In genomic region chr2:105969552-105969951, GRCh38 we compare ENCODE assay signal across 11 cellular contexts.
DNase-seq lines count a peak whose midpoint lies in the region; ATAC-seq and TF ChIP-seq lines count a peak whose summit lies in the region.
"Had no signal": no experiment of that assay in that cellular context is flagged by ENCODE, and none has a peak within 500 bp of the region (broad histone marks: within the 10 kb centered on the region; RNA-seq: fewer than 3 reads in every experiment).

No MANE protein-coding gene starts in this region.

- no peaks in the 10 kb centered on the region for H3K9me2 ChIP-seq in PC-9 (ENCODE audit: insufficient read depth)

- H3K4me3 ChIP-seq in GM12875 (ENCODE audit: low read depth, low read length), result no peak overlapping the region
- H3K4me3 ChIP-seq in PC-9, result no peak overlapping the region
- no peak overlapping the region for H3K4me3 ChIP-seq in fibroblast of mammary gland (ENCODE audit: control insufficient read depth, low read depth, low read length)

- no peaks in the 10 kb centered on the region for H4K20me1 ChIP-seq in PC-9 (ENCODE audit: insufficient read depth)

- CTCF ChIA-PET in PC-9 (lab: Charles Lee), result no interaction called here

- TF ChIP-seq CTCF in GM12875 (IDR thresholded peaks at IDR 0.05; ENCODE audit: borderline replicate concordance, insufficient read depth, low read depth, low read length) (peak; percentile 50; the same call in 1 of the 2 replicates), PC-9 (conservative IDR thresholded peaks at IDR 0.05) (peak; percentile 53), fibroblast of mammary gland (conservative IDR thresholded peaks at IDR 0.05; ENCODE audit: control insufficient read depth, insufficient read depth, low read depth, low read length) (peak; percentile 40), GM13976 (IDR thresholded peaks at IDR 0.05; ENCODE audit: borderline replicate concordance, control extremely low read depth, extremely low read depth, insufficient read depth, missing control alignments) (no peak)

- H3K79me2 ChIP-seq in PC-9 (ENCODE audit: low read depth), result no peaks in the 10 kb centered on the region
- H3K79me2 ChIP-seq: parathyroid adenoma had no signal

- H3K9me3 ChIP-seq in PC-9 (ENCODE audit: insufficient read depth, low read depth), result no peaks in the 10 kb centered on the region

- H3K4me2 ChIP-seq in PC-9, result no peak overlapping the region

- peaks cover 21% of the 10 kb centered on the region for H3K27me3 ChIP-seq in PC-9 (ENCODE audit: insufficient read depth, low read depth)

- no peaks in the 10 kb centered on the region for H3K36me3 ChIP-seq in PC-9 (ENCODE audit: low read depth)

- intact Hi-C loops in PC-9 (cut with micrococcal nuclease; ENCODE audit: unreplicated experiment), result loop anchor here (5.0 kb wide), 1 partner anchor 392 kb away; no protein-coding TSS in a partner anchor

- in situ Hi-C loops in GM13976 (cut with MboI; ENCODE audit: low sequenced_read_pairs, unreplicated experiment), result loop anchor here (25.0 kb wide), 1 partner anchor 382 kb away; no protein-coding TSS in a partner anchor

- H3K4me1 ChIP-seq in PC-9 (replicated peaks; ENCODE audit: insufficient read depth), result no peaks in the 10 kb centered on the region
- H3K4me1 ChIP-seq: parathyroid adenoma had no signal

- BruUV-seq in PC-9 (replicated peaks; lab: Mats Ljungman, UMichigan), result no TSS peak

- H3K27ac ChIP-seq in PC-9, result no peak overlapping the region
- H3K27ac ChIP-seq: parathyroid adenoma had no signal

- no peaks in the 10 kb centered on the region for H3F3A ChIP-seq in PC-9 (ENCODE audit: insufficient read depth, low read depth)

- ATAC-seq in GM21619 (IDR thresholded peaks at IDR 0.05; ENCODE audit: unreplicated experiment), result no peak
- ATAC-seq: stimulated activated memory B cell treated with anti-CD40 and anti-IgM and Interleukin-4, amounts not matched to agents 10 μg/mL and 1 μg/mL and 100 μg/mL, for 72 hours had no signal

- no peak overlapping the region for H2AFZ ChIP-seq in PC-9
- H2AFZ ChIP-seq: parathyroid adenoma had no signal

- POLR2A ChIA-PET in PC-9 (lab: Charles Lee; ENCODE audit: unreplicated experiment), result no interaction called here

- peak; percentile 76 for DNase-seq in DMS53 (lab: John Stamatoyannopoulos, UW)
- DNase-seq in PC-9, result peak in 1 of 2 experiments; percentile 25
- DNase-seq in fibroblast of mammary gland (ENCODE audit: low read depth), result peak; percentile 7
- DNase-seq in OCI-M2 (lab: John Stamatoyannopoulos, UW; ENCODE audit: unreplicated experiment), result no peak
- no peak for DNase-seq in NCI-H2227 treated with DMSO at 0.1 percent for 48 hours (lab: John Stamatoyannopoulos, UW)
- no peak for DNase-seq in GM13976 (ENCODE audit: low spot score)
- DNase-seq: SIG-M5 had no signal

Comparison
In these comparisons a context has a peak if more than half of its experiments do, and no peak if none do; other contexts are left out.
1. DNase-seq: peak in DMS53 (single experiment) and fibroblast of mammary gland (single experiment); none in OCI-M2 (single experiment), NCI-H2227 treated with DMSO at 0.1 percent for 48 hours (single experiment) and GM13976 (single experiment).